6 cellular contexts compared by ENCODE assay signal in the genomic region with DNA sequence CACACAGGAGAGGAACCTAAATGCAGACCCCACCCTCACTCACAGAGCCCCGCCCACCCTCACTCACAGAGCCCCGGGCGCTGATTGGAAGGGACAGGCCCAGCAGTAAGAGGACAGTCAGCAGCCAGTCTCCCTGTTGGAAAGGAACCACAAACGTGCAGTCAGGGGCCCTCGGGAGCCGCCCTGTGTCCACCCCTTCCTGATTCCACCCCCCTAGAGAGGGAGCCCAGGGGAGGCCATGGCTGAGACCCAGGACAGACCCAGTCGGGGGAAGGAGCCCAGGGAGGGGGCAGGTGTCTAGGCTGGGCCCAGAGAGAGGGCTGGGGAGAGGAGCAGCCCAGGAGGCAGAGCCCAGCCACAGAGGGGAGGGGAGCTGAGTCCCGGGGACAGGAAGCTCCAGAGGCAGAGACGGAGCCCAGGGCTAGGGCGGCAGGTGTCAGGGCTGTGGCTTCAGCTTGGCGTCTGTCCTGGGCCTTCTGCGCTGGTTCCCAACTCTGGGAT. TPM values are rescaled to one million over a fixed set of nuclear protein-coding genes. Genes with fewer than 3 reads are reported as not detected.
DNase-seq lines count a peak whose midpoint lies in the region; ATAC-seq, FAIRE-seq and TF ChIP-seq lines count a peak whose summit lies in the region.
"Not testable (repeated sequence)": the region's sequence is repeated elsewhere in the genome, so short reads cannot be mapped to it uniquely, and the experiment has no call there.

No MANE protein-coding gene starts in this region.

- H3K36me3 Mint-ChIP-seq in Caco-2 (ENCODE audit: insufficient read depth, unreplicated experiment), result not testable (repeated sequence)

- not testable (repeated sequence) for H3K9me3 Mint-ChIP-seq in Caco-2 (ENCODE audit: unreplicated experiment)

- H3K9me3 ChIP-seq in Caco-2, body of pancreas, right atrium auricular region, pancreas: not testable (repeated sequence)

- WGBS in body of pancreas, 2 donors, result 5 to 35% methylated on average over 4 to 11 of the region's 12 CpGs
- 11 to 17% methylated on average over 4 to 12 of the region's 12 CpGs for WGBS in pancreas, 2 donors

- H3K4me1 ChIP-seq in Caco-2, pancreas: not testable (repeated sequence)
- H3K4me1 ChIP-seq in body of pancreas (peaks cover 13% of the 10 kb centered on the region), right atrium auricular region (peaks cover 0 to 11% of the 10 kb centered on the region in 2 donors)

- FAIRE-seq in pancreas (lab: Jason Lieb, UNC), result not testable (repeated sequence)

- intact Hi-C loops in Caco-2 (cut with micrococcal nuclease; ENCODE audit: unreplicated experiment); body of pancreas (cut with DNase I); pancreas (cut with DNase I): not testable (repeated sequence)

- BruUV-seq in Caco-2 (replicated peaks; lab: Mats Ljungman, UMichigan), result not testable (repeated sequence)

- H3K4me1 Mint-ChIP-seq in Caco-2 (ENCODE audit: low read depth, unreplicated experiment), result not testable (repeated sequence)

- ATAC-seq in body of pancreas (peak; percentile 90), pancreas (peak; percentile 89 to 93 (median 90))

- not testable (repeated sequence) for DNase-seq in Caco-2; right atrium auricular region (ENCODE audit: low spot score)
- DNase-seq in NCI-H1436 treated with DMSO at 0.1 percent for 48 hours (lab: John Stamatoyannopoulos, UW) (peak; percentile 35), SHP77 treated with DMSO at 0.1 percent for 48 hours (lab: John Stamatoyannopoulos, UW) (peak; percentile 68), body of pancreas (peak; percentile 10 to 72 (median 58)), pancreas (peak in 5 of 6 donors; percentile 36 to 82 (median 74))

- H3K27ac Mint-ChIP-seq in Caco-2 (ENCODE audit: unreplicated experiment), result peak overlapping the region; percentile 7

- not testable (repeated sequence) for H3K27me3 ChIP-seq in Caco-2 (replicated peaks; ENCODE audit: control insufficient read depth, insufficient read depth, low read length); body of pancreas; right atrium auricular region; pancreas

- not testable (repeated sequence) for H3K36me3 ChIP-seq in Caco-2 (ENCODE audit: control insufficient read depth, insufficient read depth, low read length); body of pancreas (replicated peaks in 1 of 2; ENCODE audit: insufficient read depth in 1 of 2, low read depth in 2 of 2); right atrium auricular region; pancreas

- not testable (repeated sequence) for H3K27me3 Mint-ChIP-seq in Caco-2 (ENCODE audit: insufficient read depth, unreplicated experiment)

- CTCF ChIA-PET in Caco-2 (lab: Charles Lee), result not testable (repeated sequence)

- H3K4me3 ChIP-seq in Caco-2 (ENCODE audit: low read depth, low read length); body of pancreas; pancreas: not testable (repeated sequence)
- peak overlapping the region in 1 of 2 donors; percentile 11 for H3K4me3 ChIP-seq in right atrium auricular region

- peak overlapping the region in 3 of 4 donors; percentile 50 to 84 (median 80) for H3K27ac ChIP-seq in body of pancreas
- peak overlapping the region; percentile 11 to 19 for H3K27ac ChIP-seq in right atrium auricular region
- H3K27ac ChIP-seq in pancreas, result peak overlapping the region in 3 of 4 donors; percentile 28 to 62 (median 50)

- not testable (repeated sequence) for TF ChIP-seq CTCF in Caco-2 (IDR thresholded peaks at IDR 0.05; ENCODE audit: insufficient read depth in 1 of 2, low read depth in 1 of 2, low read length in 1 of 2, severe bottlenecking in 1 of 2, unreplicated experiment in 1 of 2); body of pancreas (IDR thresholded peaks at IDR 0.05); right atrium auricular region (IDR thresholded peaks at IDR 0.05); pancreas (IDR thresholded peaks at IDR 0.05)

- peak in 2 of 3 donors; percentile 44 to 52 for TF ChIP-seq POLR2A in body of pancreas (IDR thresholded peaks at IDR 0.05)

- POLR2A ChIA-PET in Caco-2 (lab: Charles Lee), result not testable (repeated sequence)

- not testable (repeated sequence) for H3K4me3 Mint-ChIP-seq in Caco-2 (ENCODE audit: unreplicated experiment)

RNA-seq across cellular contexts. Expression of a gene that starts 10.8 kb away (rescaled TPM):
- 55.8 and 60.9 TPM in 2 replicates for total RNA-seq in Caco-2 (2022)
- total RNA-seq in body of pancreas, result 1 to 10 TPM in 1 of 2 donors, not detected in 1; 2.1 TPM
- total RNA-seq in right atrium auricular region, result under 1 TPM in 1 of 2 donors, not detected in 1; 0.90 TPM
- 10 to 100 TPM in 1 of 6 donors, 1 to 10 TPM in 4, under 1 TPM in 1; 0.60 to 10.2 (median 2.7) TPM for total RNA-seq in pancreas
- polyA plus RNA-seq in pancreas, result 1 to 10 TPM; 2.4 to 4.7 TPM

RNA-seq across cellular contexts. Expression of a gene that starts 21.1 kb away (rescaled TPM):
- 24.2 and 25.1 TPM in 2 replicates for total RNA-seq in Caco-2 (2022)
- 1 to 10 TPM; 2.6 to 6.7 TPM for total RNA-seq in body of pancreas
- 10 to 100 TPM in 1 of 2 donors, 1 to 10 TPM in 1; 9.1 to 12.5 TPM for total RNA-seq in right atrium auricular region
- total RNA-seq in pancreas, result 10 to 100 TPM in 1 of 6 donors, 1 to 10 TPM in 5; 2.5 to 12.0 (median 4.2) TPM
- polyA plus RNA-seq in pancreas, result 1 to 10 TPM; 5.3 to 7.9 TPM

RNA-seq across cellular contexts. Expression of a gene that starts 28.0 kb away (rescaled TPM):
- total RNA-seq in Caco-2 (2022) (0.19 and 0.39 TPM in 2 replicates), body of pancreas (not detected), right atrium auricular region (1 to 10 TPM in 1 of 2 donors, not detected in 1; 1.4 TPM), pancreas (1 to 10 TPM in 2 of 6 donors, under 1 TPM in 3, not detected in 1; 0.37 to 1.6 (median 0.66) TPM)
- 1 to 10 TPM in 1 of 2 donors, under 1 TPM in 1; 0.63 to 1.6 TPM for polyA plus RNA-seq in pancreas

RNA-seq across cellular contexts. Expression of a gene that starts 35.5 kb away (rescaled TPM):
- total RNA-seq in Caco-2 (2022) (not detected in 2 replicates), body of pancreas (not detected), right atrium auricular region (1 to 10 TPM in 1 of 2 donors, not detected in 1; 1.1 TPM), pancreas (1 to 10 TPM in 1 of 6 donors, under 1 TPM in 4, not detected in 1; 0.24 to 1.1 (median 0.64) TPM)
- polyA plus RNA-seq in pancreas, result under 1 TPM in 1 of 2 donors, not detected in 1; 0.07 TPM

RNA-seq across cellular contexts. Expression of a gene that starts 47.7 kb away (rescaled TPM):
- total RNA-seq in Caco-2 (2022), result 7.8 and 9.1 TPM in 2 replicates
- total RNA-seq in body of pancreas, result under 1 TPM; 0.52 to 0.99 TPM
- 1 to 10 TPM; 3.4 to 6.3 TPM for total RNA-seq in right atrium auricular region
- total RNA-seq in pancreas, result 1 to 10 TPM; 1.7 to 8.6 (median 3.1) TPM
- polyA plus RNA-seq in pancreas, result 1 to 10 TPM; 4.2 to 6.9 TPM

Comparison
In these comparisons a context has a peak if more than half of its experiments do, and no peak if none do; other contexts are left out.
1. H3K27ac ChIP-seq: peak in every context shown above with its lines; median percentile 80 in body of pancreas; 50 in pancreas; 15 in right atrium auricular region.